Comparison of ENCODE assay signal across 8 cellular contexts in the genomic region with DNA sequence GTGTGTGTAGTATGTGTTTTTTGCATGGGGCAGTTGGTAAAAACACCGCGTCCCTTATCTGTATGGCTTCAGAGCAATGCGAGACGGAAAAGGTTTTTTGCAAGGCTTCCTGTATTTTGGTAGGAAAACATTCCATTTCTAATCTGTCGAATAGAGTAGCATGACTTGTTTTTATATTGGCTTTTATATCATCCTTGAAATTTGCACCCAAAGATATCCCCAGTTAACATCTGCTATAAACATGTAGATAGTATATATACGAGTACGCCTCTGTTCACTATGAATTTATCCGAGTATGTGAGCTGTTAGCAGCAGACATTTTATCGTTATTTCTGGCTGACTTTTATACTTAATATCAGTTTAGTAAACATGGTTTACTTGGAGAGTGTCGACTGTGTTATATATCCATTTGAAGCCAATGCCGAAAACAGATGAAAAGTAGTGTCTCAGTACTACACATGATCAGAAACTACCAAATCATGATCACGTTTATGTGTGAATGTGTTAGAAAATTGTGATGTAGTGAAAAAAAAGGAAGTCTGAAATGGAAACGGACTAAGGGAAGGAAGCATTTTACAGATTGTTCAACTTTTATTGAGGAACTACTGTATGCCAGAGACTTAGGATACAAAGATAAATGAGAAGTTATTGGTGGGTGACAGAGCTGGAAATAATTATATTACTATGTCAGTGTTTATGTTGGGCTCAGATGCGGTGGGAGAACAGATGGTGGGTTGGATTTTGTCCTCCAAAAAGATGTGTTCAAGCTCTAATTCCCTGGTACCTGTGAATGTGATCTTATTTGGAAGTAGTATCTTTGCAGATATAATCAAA. TPM values are rescaled to one million over a fixed set of nuclear protein-coding genes. Genes with fewer than 3 reads are reported as not detected.
DNase-seq lines count a peak whose midpoint lies in the region; ATAC-seq, FAIRE-seq and TF ChIP-seq lines count a peak whose summit lies in the region.

No MANE protein-coding gene starts in this region.

- FAIRE-seq in endothelial cell of umbilical vein (lab: Jason Lieb, UNC): no peak

- peaks cover 53% of the 10 kb centered on the region for H3K4me1 ChIP-seq in endothelial cell of umbilical vein (ENCODE audit: control insufficient read depth, extremely low read depth, insufficient read depth, low read length)

- no peak for TF ChIP-seq CTCF in endothelial cell of umbilical vein (IDR thresholded peaks at IDR 0.05; ENCODE audit: extremely low read depth in 1 of 2, insufficient read depth in 1 of 2, low read depth in 1 of 2, low read length in 2 of 2)

- H3K27ac ChIP-seq in endothelial cell of umbilical vein (ENCODE audit: insufficient read depth, low read depth, low read length): peak overlapping the region; percentile 85

- CTCF ChIA-PET in endothelial cell of umbilical vein (lab: Charles Lee): interaction anchor here (0.7 to 2.1 kb wide), 4 partner anchors 9 to 266 kb away, joined by 3 to 16 read pairs (median 9); no protein-coding TSS in a partner anchor

- dilution Hi-C loops in endothelial cell of umbilical vein (cut with MboI; ENCODE audit: extremely low pct_ligation_motif_present, low sequenced_read_pairs): no loop called here

- no peak overlapping the region for H2AFZ ChIP-seq in endothelial cell of umbilical vein (ENCODE audit: low read depth, low read length)

- no peaks in the 10 kb centered on the region for H3K9me3 ChIP-seq in endothelial cell of umbilical vein (replicated peaks; ENCODE audit: control insufficient read depth, insufficient read depth, low read length)

- intact Hi-C loops in endothelial cell of umbilical vein (cut with micrococcal nuclease): loop anchor here (2.0 to 10.0 kb wide), 9 partner anchors 105 to 1511 kb away; a partner anchor contains a TSS

- H3K4me2 ChIP-seq in endothelial cell of umbilical vein (ENCODE audit: insufficient read depth, low read length): peak overlapping the region; percentile 94

- ATAC-seq in GM21526 (IDR thresholded peaks at IDR 0.05; ENCODE audit: low FRiP score, unreplicated experiment): no peak
- ATAC-seq in GM18907 (IDR thresholded peaks at IDR 0.05; ENCODE audit: unreplicated experiment): no peak

- H3K9ac ChIP-seq in endothelial cell of umbilical vein (replicated peaks; ENCODE audit: extremely low read depth, insufficient read depth, low read length): peak overlapping the region; percentile 91

- POLR2A ChIA-PET in endothelial cell of umbilical vein (lab: Charles Lee): no interaction called here

- no peaks in the 10 kb centered on the region for H4K20me1 ChIP-seq in endothelial cell of umbilical vein (replicated peaks; ENCODE audit: control insufficient read depth, extremely low read depth, insufficient read depth, low read length)

- H3K79me2 ChIP-seq in endothelial cell of umbilical vein (ENCODE audit: control insufficient read depth, insufficient read depth, low read length): peaks cover 38% of the 10 kb centered on the region

- peaks cover 2 to 3% of the 10 kb centered on the region in 2 experiments for H3K36me3 ChIP-seq in endothelial cell of umbilical vein (ENCODE audit: control insufficient read depth in 2 of 2, extremely low read depth in 1 of 2, insufficient read depth in 2 of 2, low read length in 2 of 2)

- DNase-seq in GDM1 (lab: John Stamatoyannopoulos, UW) (peak; percentile 35), NOMO-1 treated with DMSO at 0.1 percent for 48 hours (lab: John Stamatoyannopoulos, UW; ENCODE audit: unreplicated experiment) (peak; percentile 69), endothelial cell of umbilical vein (ENCODE audit: low read depth, low spot score) (peak; percentile 93), pons (ENCODE audit: low spot score) (peak; percentile 46), NCI-H1436 treated with DMSO at 0.1 percent for 48 hours (lab: John Stamatoyannopoulos, UW) (no peak)
- DNase-seq in activated CD4-positive, alpha-beta T cell treated with anti-CD3 and anti-CD28 coated beads for 4 hours: no peak

- peak overlapping the region; percentile 48 to 79 (median 76) for H3K4me3 ChIP-seq in endothelial cell of umbilical vein (replicated peaks in 1 of 3; ENCODE audit: insufficient read depth in 1 of 3, low read depth in 1 of 3, low read length in 3 of 3)

- H3K27me3 ChIP-seq in endothelial cell of umbilical vein (ENCODE audit: control insufficient read depth in 2 of 2, insufficient read depth in 2 of 2, low read length in 2 of 2): no peaks in the 10 kb centered on the region

- no peak for TF ChIP-seq POLR2A in endothelial cell of umbilical vein (IDR thresholded peaks at IDR 0.05; ENCODE audit: low read depth, low read length)

- H3K9me1 ChIP-seq in endothelial cell of umbilical vein (replicated peaks; ENCODE audit: control insufficient read depth, extremely low read depth, insufficient read depth, low read length): no peaks in the 10 kb centered on the region

- BruUV-seq in endothelial cell of umbilical vein (replicated peaks; lab: Mats Ljungman, UMichigan): no TSS peak

TF ChIP-seq in endothelial cell of umbilical vein, 7 proteins besides CTCF, POLR2A, EP300 and RAD21:
- TF ChIP-seq FOS (IDR thresholded peaks at IDR 0.05; ENCODE audit: borderline replicate concordance, insufficient read depth, low read length): no peak
- TF ChIP-seq, protein P1, sequence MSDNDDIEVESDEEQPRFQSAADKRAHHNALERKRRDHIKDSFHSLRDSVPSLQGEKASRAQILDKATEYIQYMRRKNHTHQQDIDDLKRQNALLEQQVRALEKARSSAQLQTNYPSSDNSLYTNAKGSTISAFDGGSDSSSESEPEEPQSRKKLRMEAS (IDR thresholded peaks at IDR 0.05; ENCODE audit: insufficient read depth, insufficient read length): no peak
- TF ChIP-seq GATA2 (IDR thresholded peaks at IDR 0.05; ENCODE audit: insufficient read depth, insufficient read length, low read depth, low read length): peak; percentile 58
- no peak for TF ChIP-seq EZH2 (IDR thresholded peaks at IDR 0.05; ENCODE audit: borderline replicate concordance, low read depth, low read length, severe bottlenecking)
- no peak for TF ChIP-seq JUN (IDR thresholded peaks at IDR 0.05; ENCODE audit: borderline replicate concordance, insufficient read depth, insufficient read length, low read depth)
- no peak for TF ChIP-seq POLR2AphosphoS5 (IDR thresholded peaks at IDR 0.05; ENCODE audit: insufficient read depth, low read depth, low read length)
- no peak for TF ChIP-seq MYC (IDR thresholded peaks at IDR 0.05; ENCODE audit: low read depth, low read length)

RNA-seq across cellular contexts. Expression of a gene that starts 1.1 kb away (rescaled TPM):
- total RNA-seq in endothelial cell of umbilical vein: 10.8 and 18.7 TPM in 2 replicates
- polyA plus RNA-seq in endothelial cell of umbilical vein: 8.8 and 11.1 TPM in 2 replicates
- 5.7 and 7.9 TPM in 2 replicates for polyA plus RNA-seq in endothelial cell of umbilical vein (2011; cell fraction: cytosol; rRNA removed)
- 9.0 and 9.2 TPM in 2 replicates for polyA plus RNA-seq in endothelial cell of umbilical vein (2011; cell fraction: nucleus; rRNA removed)
- polyA plus RNA-seq in endothelial cell of umbilical vein (2012): 5.4 and 7.1 TPM in 2 replicates
- polyA minus RNA-seq in endothelial cell of umbilical vein: 34.1 and 36.7 TPM in 2 replicates
- 0.61 TPM for polyA minus RNA-seq in endothelial cell of umbilical vein (2011; cell fraction: cytosol; rRNA and poly(A)+ RNA removed)
- 13.3 and 15.2 TPM in 2 replicates for polyA minus RNA-seq in endothelial cell of umbilical vein (2011; cell fraction: nucleus; rRNA and poly(A)+ RNA removed)

RNA-seq across cellular contexts. Expression of a gene that starts 1.1 kb away (rescaled TPM):
- total RNA-seq in endothelial cell of umbilical vein: 71.7 and 80.6 TPM in 2 replicates
- 86.0 and 94.8 TPM in 2 replicates for polyA plus RNA-seq in endothelial cell of umbilical vein
- 43.7 and 47.4 TPM in 2 replicates for polyA plus RNA-seq in endothelial cell of umbilical vein (2011; cell fraction: cytosol; rRNA removed)
- 74.2 and 99.0 TPM in 2 replicates for polyA plus RNA-seq in endothelial cell of umbilical vein (2011; cell fraction: nucleus; rRNA removed)
- polyA plus RNA-seq in endothelial cell of umbilical vein (2012): 77.8 and 102 TPM in 2 replicates
- 150 TPM in 2 replicates for polyA minus RNA-seq in endothelial cell of umbilical vein
- polyA minus RNA-seq in endothelial cell of umbilical vein (2011; cell fraction: cytosol; rRNA and poly(A)+ RNA removed): 5.9 TPM
- polyA minus RNA-seq in endothelial cell of umbilical vein (2011; cell fraction: nucleus; rRNA and poly(A)+ RNA removed): 148 and 185 TPM in 2 replicates

Comparison
In these comparisons a context has a peak if more than half of its experiments do, and no peak if none do; other contexts are left out.
1. DNase-seq: peak in GDM1 (single experiment), NOMO-1 treated with DMSO at 0.1 percent for 48 hours (single experiment), endothelial cell of umbilical vein (single experiment) and pons (single experiment); none in NCI-H1436 treated with DMSO at 0.1 percent for 48 hours (single experiment) and activated CD4-positive, alpha-beta T cell treated with anti-CD3 and anti-CD28 coated beads for 4 hours (0 of 2).